In the genomic region with DNA sequence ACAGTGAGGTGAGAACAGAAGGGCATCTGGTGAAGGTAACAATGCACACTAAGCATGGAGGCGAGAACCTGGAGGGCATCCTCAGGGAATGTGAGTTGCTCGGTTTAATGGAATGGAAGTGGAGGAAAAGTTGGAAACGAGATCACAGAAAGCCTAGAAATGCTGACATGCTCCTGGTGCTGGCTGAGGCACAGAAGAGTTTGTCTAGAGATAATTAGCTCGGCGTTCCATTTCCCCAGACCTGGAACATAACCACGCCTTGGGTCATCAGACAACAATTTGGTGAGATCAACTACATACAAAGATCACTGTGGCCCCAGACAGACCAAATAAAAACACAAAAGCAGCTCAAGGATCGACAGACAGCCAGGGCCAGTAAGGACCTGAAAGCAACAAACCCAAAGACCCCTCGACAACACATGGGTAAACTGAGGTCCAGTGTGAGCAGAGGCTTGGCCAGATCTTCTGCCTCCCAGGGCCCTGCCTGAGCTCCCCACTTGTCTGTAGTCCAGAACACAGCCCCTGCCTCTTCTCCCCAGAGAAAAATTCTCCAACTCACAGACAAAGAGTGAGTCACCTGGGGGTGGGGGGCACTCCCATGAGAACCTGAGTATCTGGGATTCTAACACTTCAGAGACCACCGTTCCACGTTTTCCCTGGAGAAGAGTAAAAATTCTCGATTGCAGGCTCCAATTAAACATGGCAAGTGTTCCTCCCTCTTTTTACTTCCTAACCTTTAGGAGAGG, we compare ENCODE assay signal across 11 cellular contexts. TPM values are rescaled to one million over a fixed set of nuclear protein-coding genes. Genes with fewer than 3 reads are reported as not detected.
A peak's percentile ranks its signal among the peaks of the same experiment; 100 is the strongest.
DNase-seq lines count a peak whose midpoint lies in the region; ATAC-seq and TF ChIP-seq lines count a peak whose summit lies in the region.
"Had no signal": no experiment of that assay in that cellular context is flagged by ENCODE, and none has a peak within 500 bp of the region (broad histone marks: within the 10 kb centered on the region; RNA-seq: fewer than 3 reads in every experiment).

No MANE protein-coding gene starts in this region.

- H3K4me3 ChIP-seq in gastroesophageal sphincter (no peak overlapping the region), trophoblast cell (ENCODE audit: low read depth, low read length) (no peak overlapping the region)

- H3K4me2 ChIP-seq in trophoblast cell (ENCODE audit: low read length) = peak overlapping the region; percentile 22

- no peak for TF ChIP-seq POLR2A in gastroesophageal sphincter (IDR thresholded peaks at IDR 0.05)

- H4K91ac ChIP-seq in trophoblast cell (ENCODE audit: low read depth, low read length) = peak overlapping the region; percentile 91

- H3K36me3 ChIP-seq in gastroesophageal sphincter = peaks cover 0 to 27% of the 10 kb centered on the region in 2 donors
- H3K36me3 ChIP-seq in trophoblast cell (ENCODE audit: control insufficient read depth in 1 of 2, insufficient read depth in 2 of 2, low read length in 2 of 2) = peaks cover 28 to 33% of the 10 kb centered on the region in 2 experiments
- H3K36me3 ChIP-seq: neutrophil had no signal

- H2BK120ac ChIP-seq in trophoblast cell (ENCODE audit: insufficient read depth, low read length, poor library complexity) = peak overlapping the region; percentile 89

- peak overlapping the region; percentile 86 for H2AK5ac ChIP-seq in trophoblast cell (ENCODE audit: low read length)

- peak overlapping the region; percentile 82 for H4K8ac ChIP-seq in trophoblast cell (ENCODE audit: low read depth, low read length)

- H3K9me3 ChIP-seq in gastroesophageal sphincter (no peaks in the 10 kb centered on the region), trophoblast cell (ENCODE audit: insufficient read depth, low read depth, low read length) (peaks cover 3% of the 10 kb centered on the region)
- H3K9me3 ChIP-seq: neutrophil had no signal

- DNase-seq in trophoblast cell (peak; percentile 88 to 93), cerebellar nuclear complex (lab: John Stamatoyannopoulos, UW) (no peak), NCI-H1436 (lab: John Stamatoyannopoulos, UW) (no peak), amniotic stem cell (lab: John Stamatoyannopoulos, UW) (no peak)
- DNase-seq: CD4-positive, alpha-beta T cell; NCI-H446 had no signal

- TF ChIP-seq EP300 in gastroesophageal sphincter (IDR thresholded peaks at IDR 0.05) = no peak

- peak overlapping the region; percentile 86 for H3K18ac ChIP-seq in trophoblast cell (ENCODE audit: low read length)

- H3K9ac ChIP-seq in trophoblast cell (ENCODE audit: low read length) = no peak overlapping the region

- H3K4ac ChIP-seq in trophoblast cell (ENCODE audit: low read depth, low read length) = peak overlapping the region; percentile 80

- H4K12ac ChIP-seq in trophoblast cell (ENCODE audit: low read depth, low read length) = peak overlapping the region; percentile 35

- H2BK12ac ChIP-seq in trophoblast cell (ENCODE audit: low read length) = peak overlapping the region; percentile 85

- 0 out of 2 replicates have a peak overlapping the region, but pooled peaks have one; percentile 91 for H3K27ac ChIP-seq in C4-2B
- H3K27ac ChIP-seq in VCaP = peak overlapping the region; percentile 95; the same call in 1 of the 2 replicates
- H3K27ac ChIP-seq in gastroesophageal sphincter = peak overlapping the region in 3 of 4 donors; percentile 65 to 79 (median 76)
- H3K27ac ChIP-seq in trophoblast cell (ENCODE audit: low read depth, low read length) = peak overlapping the region; percentile 95
- H3K27ac ChIP-seq: neutrophil had no signal

- peak overlapping the region; percentile 37 for H2AFZ ChIP-seq in trophoblast cell (ENCODE audit: insufficient read depth, low read length, poor library complexity)

- H3K27me3 ChIP-seq in gastroesophageal sphincter (no peaks in the 10 kb centered on the region), trophoblast cell (ENCODE audit: insufficient read depth, low read length) (no peaks in the 10 kb centered on the region)

- TF ChIP-seq CTCF in C4-2B (conservative IDR thresholded peaks at IDR 0.05) (no peak), VCaP (conservative IDR thresholded peaks at IDR 0.05) (no peak), gastroesophageal sphincter (IDR thresholded peaks at IDR 0.05) (no peak)

- H3K79me2 ChIP-seq in trophoblast cell (ENCODE audit: control insufficient read depth, insufficient read depth, low read length, poor library complexity) = peaks cover 24% of the 10 kb centered on the region

- WGBS in gastroesophageal sphincter (ENCODE audit: low coverage in 1 of 2), 2 donors = 48 to 58% methylated on average over 7 to 9 of the region's 11 CpGs
- WGBS in trophoblast cell (ENCODE audit: extremely low coverage, insufficient coverage, insufficient read length) = no CpG with 5 or more reads among the region's 11 CpGs

- H2BK5ac ChIP-seq in trophoblast cell (ENCODE audit: low read depth, low read length, poor library complexity) = peak overlapping the region; percentile 95

- H3K14ac ChIP-seq in trophoblast cell (ENCODE audit: low read length) = peak overlapping the region; percentile 82

- peaks cover 5 to 54% (median 49%) of the 10 kb centered on the region in 3 donors for H3K4me1 ChIP-seq in gastroesophageal sphincter
- peaks cover 52 to 53% of the 10 kb centered on the region in 2 experiments for H3K4me1 ChIP-seq in trophoblast cell (ENCODE audit: control insufficient read depth in 1 of 2, insufficient read depth in 2 of 2, low read length in 2 of 2)

- H3K23ac ChIP-seq in trophoblast cell (ENCODE audit: low read length) = no peak overlapping the region

- peaks cover 48% of the 10 kb centered on the region for H3K79me1 ChIP-seq in trophoblast cell (ENCODE audit: low read length)

- ATAC-seq in gastroesophageal sphincter (no peak), GM19328 (IDR thresholded peaks at IDR 0.05; ENCODE audit: unreplicated experiment) (no peak)

RNA-seq across cellular contexts. Expression of gene SHB, which starts 52.5 kb away (rescaled TPM):
- 10 to 100 TPM in 3 of 4 donors, 1 to 10 TPM in 1; 9.7 to 17.5 (median 14.2) TPM for total RNA-seq in gastroesophageal sphincter
- polyA plus RNA-seq in trophoblast cell (2013) = 21.8 and 22.1 TPM in 2 replicates

Comparison
In these comparisons a context has a peak if more than half of its experiments do, and no peak if none do; other contexts are left out.
1. DNase-seq: peak in trophoblast cell (2 of 2); none in cerebellar nuclear complex (0 of 2), NCI-H1436 (single experiment) and amniotic stem cell (single experiment).
2. Peak in every context shown above with its lines, with median percentiles within 50 percentile points of each other: H3K27ac ChIP-seq.